Comparison of ENCODE assay signal across 10 cellular contexts in the genomic region with DNA sequence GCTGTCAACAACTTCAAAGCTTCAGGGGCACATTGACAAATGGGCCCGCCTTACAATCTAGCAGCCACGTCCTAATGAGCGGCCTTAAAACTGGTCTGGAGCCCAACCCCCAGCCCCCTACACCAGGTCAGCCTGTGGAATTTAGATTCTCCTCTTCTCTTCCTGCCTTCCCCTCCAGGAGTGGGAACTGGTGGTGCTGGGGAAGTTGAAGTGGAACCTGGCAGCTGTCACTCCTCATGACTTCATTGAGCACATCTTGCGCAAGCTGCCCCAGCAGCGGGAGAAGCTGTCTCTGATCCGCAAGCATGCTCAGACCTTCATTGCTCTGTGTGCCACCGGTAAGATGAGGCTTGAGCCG. TPM values are rescaled to one million over a fixed set of nuclear protein-coding genes. Genes with fewer than 3 reads are reported as not detected.
DNase-seq lines count a peak whose midpoint lies in the region; ATAC-seq and TF ChIP-seq lines count a peak whose summit lies in the region.
"Had no signal": no experiment of that assay in that cellular context is flagged by ENCODE, and none has a peak within 500 bp of the region (broad histone marks: within the 10 kb centered on the region; RNA-seq: fewer than 3 reads in every experiment).

No MANE protein-coding gene starts in this region.

- TF ChIP-seq CTCF in CD14-positive monocyte (IDR thresholded peaks at IDR 0.05), result no peak

- in situ Hi-C loops in KBM-7 (cut with MboI; ENCODE audit: low pct_unique_long_range_greater_than_20kb, low sequenced_read_pairs), result loop anchor here (25.0 kb wide), 1 partner anchor 391 kb away; no protein-coding TSS in a partner anchor

- H3K4me1 Mint-ChIP-seq in CD14-positive monocyte, result peaks cover 46% of the 10 kb centered on the region

- H3K27me3 Mint-ChIP-seq in CD14-positive monocyte (ENCODE audit: low read depth in 3 of 3), result peaks cover 8 to 28% (median 19%) of the 10 kb centered on the region in 3 donors
- H3K27me3 Mint-ChIP-seq: naive B cell had no signal

- peak overlapping the region; percentile 68 to 79 for H3K4me3 Mint-ChIP-seq in CD14-positive monocyte

- intact Hi-C loops in CD14-positive monocyte (cut with micrococcal nuclease), result loop anchor here (2.0 to 5.0 kb wide), 5 partner anchors 171 to 394 kb away; no protein-coding TSS in a partner anchor

- H3K27ac ChIP-seq in caudate nucleus (ENCODE audit: low read depth, low read length), result peak overlapping the region; percentile 44
- H3K27ac ChIP-seq: epithelial cell of prostate had no signal

- ATAC-seq in HG03280 (IDR thresholded peaks at IDR 0.05; ENCODE audit: unreplicated experiment), result no peak
- ATAC-seq in HG03175 (IDR thresholded peaks at IDR 0.05; ENCODE audit: unreplicated experiment), result no peak

- H3K9me3 Mint-ChIP-seq in CD14-positive monocyte, result peaks cover 0 to 2% (median 0%) of the 10 kb centered on the region in 7 donors
- H3K9me3 Mint-ChIP-seq: naive B cell had no signal

- DNase-seq in CD14-positive monocyte (ENCODE audit: low spot score) (peak; percentile 84), KBM-7 (peak; percentile 47), caudate nucleus (lab: John Stamatoyannopoulos, UW) (peak in 4 of 61 donors; percentile 31 to 52 (median 38)), midbrain (lab: John Stamatoyannopoulos, UW) (peak; percentile 25), SHP77 treated with DMSO at 0.1 percent for 48 hours (lab: John Stamatoyannopoulos, UW) (no peak), HuH-7.5 (ENCODE audit: low spot score) (no peak)
- DNase-seq: naive B cell had no signal

- peaks cover 45 to 55% of the 10 kb centered on the region in 2 donors for H3K36me3 Mint-ChIP-seq in CD14-positive monocyte

- peak overlapping the region; percentile 37 to 90 (median 66) for H3K27ac Mint-ChIP-seq in CD14-positive monocyte

RNA-seq across cellular contexts. Expression of gene CCND2, which starts 5.0 kb away (rescaled TPM):
- 1 to 10 TPM; 3.6 to 3.9 TPM for polyA plus RNA-seq in CD14-positive monocyte

RNA-seq across cellular contexts. Expression of gene TIGAR, which starts 42.5 kb away (rescaled TPM):
- 10 to 100 TPM; 11.0 to 16.0 TPM for polyA plus RNA-seq in CD14-positive monocyte

Comparison
In these comparisons a context has a peak if more than half of its experiments do, and no peak if none do; other contexts are left out.
1. DNase-seq: peak in CD14-positive monocyte (single experiment), KBM-7 (single experiment) and midbrain (single experiment); none in SHP77 treated with DMSO at 0.1 percent for 48 hours (single experiment) and HuH-7.5 (single experiment).